Comparison of ENCODE assay signal across 17 cellular contexts in the genomic region with DNA sequence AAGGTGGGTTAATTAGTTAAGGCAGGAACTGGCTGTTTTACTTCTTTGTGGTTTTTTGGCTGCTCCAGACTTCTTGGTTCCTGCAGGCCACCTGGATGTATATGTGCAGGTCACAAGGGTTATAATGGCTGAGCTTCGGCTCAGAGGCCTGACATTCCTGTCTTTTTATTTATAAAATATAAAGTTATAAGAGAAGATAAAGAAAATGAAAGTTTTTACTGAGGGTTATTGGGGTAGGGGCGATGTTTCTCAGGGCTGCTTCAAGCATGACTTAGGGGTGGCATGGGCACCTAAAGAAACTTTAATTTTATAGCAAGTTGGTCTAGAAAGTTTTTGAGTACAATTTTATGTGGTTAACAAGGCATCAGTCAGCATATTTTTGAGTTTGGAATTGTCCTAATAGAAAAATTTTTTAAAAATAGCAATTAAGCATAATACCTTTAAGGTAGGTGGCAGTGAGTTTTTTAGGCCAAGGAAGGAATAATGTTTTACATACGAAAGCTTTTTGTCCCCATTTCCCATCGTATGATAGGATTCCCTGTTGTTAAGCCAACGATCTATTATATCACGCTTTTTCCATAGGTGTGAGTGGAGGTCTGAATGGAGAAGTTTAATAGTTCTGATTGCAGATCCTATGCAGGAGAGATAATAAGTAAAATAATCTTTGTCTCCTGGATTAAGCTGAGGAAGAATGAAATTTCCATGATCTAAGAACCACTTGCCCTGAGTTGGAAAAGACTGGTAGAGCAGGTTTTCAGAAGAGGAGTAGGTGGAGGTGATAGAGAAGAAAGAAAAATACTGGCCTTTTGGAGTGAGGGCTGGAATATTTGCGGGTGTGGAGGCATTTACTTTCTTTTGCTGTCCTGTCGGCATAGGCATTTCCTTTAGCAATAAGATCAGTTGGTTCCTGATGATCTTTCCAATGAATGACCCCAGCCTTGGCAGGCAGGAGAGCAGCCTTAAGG. TPM values are rescaled to one million over a fixed set of nuclear protein-coding genes. Genes with fewer than 3 reads are reported as not detected.
DNase-seq lines count a peak whose midpoint lies in the region; ATAC-seq, FAIRE-seq and TF ChIP-seq lines count a peak whose summit lies in the region.
"Had no signal": no experiment of that assay in that cellular context is flagged by ENCODE, and none has a peak within 500 bp of the region (broad histone marks: within the 10 kb centered on the region; RNA-seq: fewer than 3 reads in every experiment).

No MANE protein-coding gene starts in this region.

- DNase-seq in DND-41 (no peak), H1 (ENCODE audit: low read depth in 1 of 2, low spot score in 2 of 2) (no peak), gastrocnemius medialis (no peak), H4 (ENCODE audit: low spot score) (no peak), superior temporal gyrus (ENCODE audit: extremely low spot score) (no peak)
- DNase-seq: KG1, MM.1S, NCI-H1105, NCI-H187, NCI-H2171, SIG-M5 had no signal

- H3K27ac ChIP-seq in DND-41 (ENCODE audit: low read length) (peak overlapping the region; percentile 67; the same call in 1 of the 2 replicates), H1 (ENCODE audit: low read depth, low read length) (no peak overlapping the region), gastrocnemius medialis (peak overlapping the region; percentile 55 to 91 (median 76))

- H4K8ac ChIP-seq in H1 (ENCODE audit: extremely low read depth, insufficient read depth, low read length): no peak overlapping the region

- no peaks in the 10 kb centered on the region for H3K23me2 ChIP-seq in H1 (ENCODE audit: low read depth, low read length)

- POLR2A ChIA-PET in H1 (lab: Charles Lee; ENCODE audit: partially characterized antibody): no interaction called here

- no peak overlapping the region for H2BK15ac ChIP-seq in H1 (ENCODE audit: low read length)

- ATAC-seq in DND-41 (ENCODE audit: insufficient read depth, low read depth) (no peak), gastrocnemius medialis (no peak), HG03342 (IDR thresholded peaks at IDR 0.05; ENCODE audit: unreplicated experiment) (no peak)

- H4K20me1 ChIP-seq in DND-41 (ENCODE audit: insufficient read depth, low read length) (no peaks in the 10 kb centered on the region), Loucy (ENCODE audit: insufficient read depth, low read length, poor library complexity, severe bottlenecking) (no peaks in the 10 kb centered on the region), H1 (replicated peaks in 1 of 2; ENCODE audit: control insufficient read depth in 1 of 2, insufficient read depth in 2 of 2, low read length in 2 of 2) (no peaks in the 10 kb centered on the region)

- H3K4ac ChIP-seq in H1 (replicated peaks; ENCODE audit: insufficient read length, low read depth, low read length): no peak overlapping the region

- no peak overlapping the region for H3K56ac ChIP-seq in H1 (replicated peaks; ENCODE audit: insufficient read length, low read depth, low read length)

- H3K36me3 ChIP-seq in DND-41 (ENCODE audit: insufficient read depth, low read length) (no peaks in the 10 kb centered on the region), Loucy (ENCODE audit: insufficient read depth, low read length) (no peaks in the 10 kb centered on the region), H1 (ENCODE audit: control insufficient read depth in 2 of 4, insufficient read depth in 4 of 4, low read length in 3 of 4) (no peaks in the 10 kb centered on the region; a peak in 2 of 8 replicates), gastrocnemius medialis (no peaks in the 10 kb centered on the region)

- TF ChIP-seq POLR2A in H1 (IDR thresholded peaks at IDR 0.05; ENCODE audit: control extremely low read depth in 1 of 2, low read depth in 2 of 2, low read length in 2 of 2): no peak
- TF ChIP-seq POLR2A in gastrocnemius medialis (IDR thresholded peaks at IDR 0.05): no peak

- no peaks in the 10 kb centered on the region for H3F3A ChIP-seq in Loucy (ENCODE audit: low read depth)

- no peaks in the 10 kb centered on the region for H3K79me2 ChIP-seq in DND-41 (ENCODE audit: insufficient read depth, low read length)
- no peaks in the 10 kb centered on the region for H3K79me2 ChIP-seq in Loucy (ENCODE audit: insufficient read depth, low read length)
- no peaks in the 10 kb centered on the region for H3K79me2 ChIP-seq in H1 (ENCODE audit: control insufficient read depth in 1 of 2, insufficient read depth in 2 of 2, low read length in 2 of 2)

- H2AFZ ChIP-seq in DND-41 (ENCODE audit: low read depth, low read length): peak overlapping the region; percentile 57
- peak overlapping the region; percentile 76 for H2AFZ ChIP-seq in Loucy (ENCODE audit: low read length)
- no peak overlapping the region for H2AFZ ChIP-seq in H1 (ENCODE audit: low read length)

- peak overlapping the region; percentile 32; the same call in 1 of the 2 replicates for H3K18ac ChIP-seq in H1 (ENCODE audit: extremely low read depth, low read length)

- no peak for TF ChIP-seq RAD21 in H1 (IDR thresholded peaks at IDR 0.05 in 1 of 2, conservative IDR thresholded peaks at IDR 0.05 in 1 of 2; ENCODE audit: low read depth in 2 of 2, low read length in 2 of 2)

- intact Hi-C loops in gastrocnemius medialis (cut with DNase I; ENCODE audit: low total_unique reads): no loop called here

- H4K5ac ChIP-seq in H1 (ENCODE audit: insufficient read length, low read depth, low read length): no peak overlapping the region

- no peak for TF ChIP-seq EP300 in H1 (IDR thresholded peaks at IDR 0.05; ENCODE audit: borderline replicate concordance in 1 of 2, low read depth in 2 of 2, low read length in 2 of 2)

- H2BK20ac ChIP-seq in H1 (ENCODE audit: low read length): peak overlapping the region; percentile 72; the same call in 1 of the 2 replicates

- no peaks in the 10 kb centered on the region for H3K9me3 ChIP-seq in DND-41 (ENCODE audit: insufficient read depth, low read length, severe bottlenecking)
- H3K9me3 ChIP-seq in Loucy (ENCODE audit: insufficient read depth, low read depth, low read length): no peaks in the 10 kb centered on the region; the same call in 1 of the 2 replicates
- peaks cover 15 to 16% of the 10 kb centered on the region in 2 experiments for H3K9me3 ChIP-seq in H1 (ENCODE audit: insufficient read depth in 2 of 2, low read depth in 1 of 2, low read length in 1 of 2)
- H3K9me3 ChIP-seq in gastrocnemius medialis: no peaks in the 10 kb centered on the region

- peak overlapping the region; percentile 65; the same call in 1 of the 2 replicates for H2AK5ac ChIP-seq in H1 (ENCODE audit: low read depth, low read length)

- in situ Hi-C loops in gastrocnemius medialis (cut with MboI; ENCODE audit: low sequenced_read_pairs in 4 of 4): no loop called here

- no peak overlapping the region for H3K9ac ChIP-seq in DND-41 (ENCODE audit: low read depth, low read length)
- H3K9ac ChIP-seq in Loucy (ENCODE audit: low read depth, low read length, poor library complexity, severe bottlenecking): no peak overlapping the region
- H3K9ac ChIP-seq in H1 (replicated peaks in 1 of 4; ENCODE audit: extremely low read depth in 1 of 4, low read depth in 3 of 4, low read length in 3 of 4): no peak overlapping the region

- H2BK5ac ChIP-seq in H1 (ENCODE audit: low read depth, low read length): peak overlapping the region; percentile 73; the same call in 1 of the 2 replicates

- no peaks in the 10 kb centered on the region for H3K79me1 ChIP-seq in H1 (ENCODE audit: low read depth, low read length)

- H3K27me3 ChIP-seq in DND-41 (ENCODE audit: insufficient read depth, low read length, poor library complexity): no peaks in the 10 kb centered on the region
- no peaks in the 10 kb centered on the region for H3K27me3 ChIP-seq in Loucy (ENCODE audit: insufficient read depth, low read length, poor library complexity, severe bottlenecking)
- H3K27me3 ChIP-seq in H1 (replicated peaks in 1 of 4; ENCODE audit: control insufficient read depth in 3 of 4, extremely low read depth in 1 of 4, insufficient read depth in 3 of 4, low read length in 3 of 4): no peaks in the 10 kb centered on the region
- H3K27me3 ChIP-seq in gastrocnemius medialis: no peaks in the 10 kb centered on the region

- CTCF ChIA-PET in H1 (lab: Charles Lee; ENCODE audit: partially characterized antibody): interaction anchor here (1.3 kb wide), 1 partner anchor 25 kb away, joined by 4 read pairs; no protein-coding TSS in a partner anchor

- no peak overlapping the region for H3K14ac ChIP-seq in H1 (ENCODE audit: insufficient read length)

- H3K4me2 ChIP-seq in DND-41 (ENCODE audit: insufficient read depth, low read length) (no peak overlapping the region), Loucy (ENCODE audit: low read depth, low read length, poor library complexity, severe bottlenecking) (peak overlapping the region; percentile 57), H1 (ENCODE audit: insufficient read depth in 1 of 2, low read depth in 2 of 2, low read length in 2 of 2) (no peak overlapping the region)

- H3K4me3 ChIP-seq in DND-41 (ENCODE audit: low read depth in 1 of 2, low read length in 2 of 2) (no peak overlapping the region), Loucy (ENCODE audit: low read length, poor library complexity, severe bottlenecking) (no peak overlapping the region), H1 (ENCODE audit: extremely low read depth in 1 of 4, insufficient read depth in 2 of 4, low read depth in 3 of 4, low read length in 4 of 4) (no peak overlapping the region), gastrocnemius medialis (no peak overlapping the region)

- TF ChIP-seq CTCF in DND-41 (IDR thresholded peaks at IDR 0.05; ENCODE audit: borderline replicate concordance, extremely low read depth, low read length, poor library complexity, severe bottlenecking) (no peak), Loucy (conservative IDR thresholded peaks at IDR 0.05; ENCODE audit: low read length) (no peak), H1 (IDR thresholded peaks at IDR 0.05; ENCODE audit: control extremely low read depth in 1 of 3, insufficient read depth in 1 of 3, low read depth in 1 of 3, low read length in 3 of 3) (no peak), gastrocnemius medialis (IDR thresholded peaks at IDR 0.05 in 4 of 5, conservative IDR thresholded peaks at IDR 0.05 in 1 of 5) (no peak)

- no peak overlapping the region for H4K91ac ChIP-seq in H1 (replicated peaks; ENCODE audit: insufficient read length, low read length)

- no peak overlapping the region for H3K23ac ChIP-seq in H1 (ENCODE audit: insufficient read length)

- no peaks in the 10 kb centered on the region for H3K9me2 ChIP-seq in Loucy (replicated peaks; ENCODE audit: low read depth, low read length)

- H3K4me1 ChIP-seq in DND-41 (ENCODE audit: insufficient read depth, low read length) (peaks cover 16% of the 10 kb centered on the region), Loucy (ENCODE audit: insufficient read depth, low read length, poor library complexity, severe bottlenecking) (peaks cover 25% of the 10 kb centered on the region), H1 (replicated peaks in 1 of 4; ENCODE audit: control insufficient read depth in 3 of 4, insufficient read depth in 4 of 4, low read length in 3 of 4) (peaks cover 0 to 7% (median 2%) of the 10 kb centered on the region in 4 experiments; a peak in 3 of 7 replicates), gastrocnemius medialis (peaks cover 14 to 23% of the 10 kb centered on the region in 2 donors)

- no peak for FAIRE-seq in H1 (lab: Jason Lieb, UNC)
- FAIRE-seq: GM18507 had no signal

- no peak overlapping the region for H2BK120ac ChIP-seq in H1 (replicated peaks; ENCODE audit: low read depth, low read length)

- 0 out of 2 replicates have a peak overlapping the region, but pooled peaks have one; percentile 75 for H2BK12ac ChIP-seq in H1 (ENCODE audit: low read depth, low read length)

- WGBS in H1 (ENCODE audit: extremely low coverage in 1 of 2, insufficient coverage in 1 of 2, insufficient read length in 1 of 2, insufficient replicate concordance in 2 of 2, low coverage in 1 of 2, low lambda C conversion rate in 2 of 2, missing lambda C conversion rate in 1 of 2), 2 experiments: 92% methylated on average over 8 of the region's 8 CpGs; no CpG with 5 or more reads in 1 of the 2 experiments

RNA-seq across cellular contexts. Expression of a gene that starts 10.1 kb away (rescaled TPM):
- 0.38 and 0.47 TPM in 2 replicates for total RNA-seq in H1 (2021; fragmentation: NEBNext Ultra II Directional; extraction: Animal tissue kit (Norgen Biotek cat#: 25700))
- 0.15 TPM in 1 of 2 replicates, not detected in the other for polyA plus RNA-seq in H1 (2011; rRNA removed)
- 0.13 TPM for polyA plus RNA-seq in H1 (2011; cell fraction: cytosol; rRNA removed)
- not detected for polyA plus RNA-seq in H1 (2011; cell fraction: nucleus; rRNA removed)
- 0.37 to 0.41 TPM in 2 of 4 replicates, not detected in the others for polyA plus RNA-seq in H1 (2012, experiment 1 of 2)
- polyA plus RNA-seq in H1 (2012, experiment 2 of 2): not detected
- 0.63 TPM for polyA plus RNA-seq in H1 (2013, experiment 1 of 2)
- 0.87 TPM for polyA plus RNA-seq in H1 (2013, experiment 2 of 2)
- polyA minus RNA-seq in H1 (2011; rRNA and poly(A)+ RNA removed): not detected in 2 replicates
- polyA minus RNA-seq in H1 (2011; cell fraction: cytosol; rRNA and poly(A)+ RNA removed): not detected
- not detected for polyA minus RNA-seq in H1 (2011; cell fraction: nucleus; rRNA and poly(A)+ RNA removed)
- total RNA-seq in gastrocnemius medialis: 1,000 to 10,000 TPM in 3 of 4 donors, 100 to 1,000 TPM in 1; 507 to 2,272 (median 1,180) TPM
- total RNA-seq in H4 (2014; rRNA removed; shearing (Covaris generic)): not detected in 2 replicates
- total RNA-seq: NCI-H460, RPMI7951 had no signal
- polyA plus RNA-seq: BJ had no signal

Comparison
In these comparisons a context has a peak if more than half of its experiments do, and no peak if none do; other contexts are left out.
1. RNA of a gene that starts 10.1 kb away (total RNA-seq): 507 to 2,272 TPM in gastrocnemius medialis; 0.38 to 0.47 TPM in H1 and not detected in H4; every median in the first group is over 100 times any median in the second.